ENCODE assay signal across 26 cellular contexts in genomic region chr5:96573513-96573894, GRCh38.
"Had no signal": no experiment of that assay in that cellular context is flagged by ENCODE, and none has a peak within 500 bp of the region (broad histone marks: within the 10 kb centered on the region; RNA-seq: fewer than 3 reads in every experiment).

No MANE protein-coding gene starts in this region.

- H3K4me3 Mint-ChIP-seq: activated CD4-positive, alpha-beta memory T cell treated with anti-CD3 and anti-CD28 coated beads for 36 hours; activated CD4-positive, alpha-beta T cell treated with anti-CD3 and anti-CD28 coated beads, Interleukin-2, amount 10 ng/mL, durations not matched to agents 7 days and 5 days; activated naive CD8-positive, alpha-beta T cell treated with anti-CD3 and anti-CD28 coated beads, Interleukin-2, amount 50 U/mL, for 24 hours; activated T-cell treated with anti-CD3 and anti-CD28 coated beads, Interleukin-2, amount 50 U/mL, for 4 hours; T-cell had no signal

- H3K27me3 Mint-ChIP-seq: activated CD4-positive, alpha-beta memory T cell treated with anti-CD3 and anti-CD28 coated beads for 36 hours; activated naive CD8-positive, alpha-beta T cell treated with anti-CD3 and anti-CD28 coated beads, Interleukin-2, amount 50 U/mL, for 24 hours had no signal

- H3K36me3 Mint-ChIP-seq: activated CD4-positive, alpha-beta memory T cell treated with anti-CD3 and anti-CD28 coated beads for 36 hours; activated naive CD4-positive, alpha-beta T cell treated with anti-CD3 and anti-CD28 coated beads, Interleukin-2, amount 50 U/mL, for 72 hours; T-cell had no signal

- H3K4me1 Mint-ChIP-seq: activated CD4-positive, alpha-beta T cell treated with anti-CD3 and anti-CD28 coated beads, Interleukin-2, amount 10 ng/mL, durations not matched to agents 7 days and 5 days had no signal

- DNase-seq: activated CD4-positive, alpha-beta memory T cell treated with anti-CD3 and anti-CD28 coated beads for 36 hours; activated CD4-positive, alpha-beta T cell treated with anti-CD3 and anti-CD28 coated beads, Interleukin-2, amount 10 ng/mL, durations not matched to agents 7 days and 5 days; activated CD4-positive, CD25-positive, alpha-beta regulatory T cell; activated CD8-positive, alpha-beta memory T cell treated with anti-CD3 and anti-CD28 coated beads for 24 hours; activated effector memory CD4-positive, alpha-beta T cell treated with anti-CD3 and anti-CD28 coated beads, Interleukin-2, amount 50 U/mL, for 16 hours; activated naive CD4-positive, alpha-beta T cell treated with Interleukin-2 at 50 U/mL for 16 hours; activated naive CD8-positive, alpha-beta T cell treated with anti-CD3 and anti-CD28 coated beads, Interleukin-2, amount 50 U/mL, for 24 hours; activated T-cell treated with anti-CD3 and anti-CD28 coated beads, Interleukin-2, amount 50 U/mL, for 4 hours; caudate nucleus; MM.1S; NCI-H1105; NCI-H1436; NCI-H1694 treated with DMSO at 0.1 percent for 48 hours; NCI-H2029 treated with DMSO at 0.1 percent for 48 hours; NCI-H345; NCI-H510A; NCI-H526 treated with DMSO at 0.1 percent for 48 hours; NCI-H82; NK-92 treated with Interleukin-12 subunit alpha and Interleukin-12 subunit beta, amount 100 ng/mL, for 24 hours; OCI-M1; SHP77 treated with DMSO at 0.1 percent for 48 hours; T-cell; T-helper 2 cell had no signal

- H3K27ac Mint-ChIP-seq: activated CD4-positive, alpha-beta memory T cell treated with anti-CD3 and anti-CD28 coated beads for 36 hours; activated CD4-positive, alpha-beta T cell treated with anti-CD3 and anti-CD28 coated beads, Interleukin-2, amount 10 ng/mL, durations not matched to agents 7 days and 5 days; activated naive CD4-positive, alpha-beta T cell treated with anti-CD3 and anti-CD28 coated beads, Interleukin-2, amount 50 U/mL, for 72 hours; activated naive CD8-positive, alpha-beta T cell treated with anti-CD3 and anti-CD28 coated beads, Interleukin-2, amount 50 U/mL, for 24 hours; T-cell had no signal

- H3K9me3 Mint-ChIP-seq: activated CD4-positive, alpha-beta memory T cell treated with anti-CD3 and anti-CD28 coated beads for 36 hours; activated CD4-positive, alpha-beta T cell treated with anti-CD3 and anti-CD28 coated beads, Interleukin-2, amount 10 ng/mL, durations not matched to agents 7 days and 5 days; activated naive CD4-positive, alpha-beta T cell treated with anti-CD3 and anti-CD28 coated beads, Interleukin-2, amount 50 U/mL, for 72 hours; activated naive CD8-positive, alpha-beta T cell treated with anti-CD3 and anti-CD28 coated beads, Interleukin-2, amount 50 U/mL, for 24 hours; activated T-cell treated with anti-CD3 and anti-CD28 coated beads, Interleukin-2, amount 50 U/mL, for 4 hours; T-cell had no signal

- H3K27ac ChIP-seq: KMS-11, VCaP had no signal

- H3K4me2 ChIP-seq: KMS-11 had no signal

- H3K9ac ChIP-seq: KMS-11 had no signal
